Comparison of ENCODE assay signal across 28 cellular contexts in genomic region chr5:125786021-125786420, GRCh38.
"Had no signal": no experiment of that assay in that cellular context is flagged by ENCODE, and none has a peak within 500 bp of the region (broad histone marks: within the 10 kb centered on the region; RNA-seq: fewer than 3 reads in every experiment).

No MANE protein-coding gene starts in this region.

- H3K4me3 ChIP-seq: adrenal gland, body of pancreas, esophagus muscularis mucosa, gastrocnemius medialis, heart left ventricle had no signal

- H3K27ac ChIP-seq: adrenal gland, body of pancreas, esophagus muscularis mucosa, foreskin keratinocyte, gastrocnemius medialis, heart left ventricle, WERI-Rb-1 had no signal

- DNase-seq: activated B cell treated with CpG ODN at 0.5 μM for 24 hours; activated CD4-positive, alpha-beta T cell treated with anti-CD3 and anti-CD28 coated beads for 48 hours; activated CD4-positive, alpha-beta T cell treated with anti-CD3 and anti-CD28 coated beads, Interleukin-2, amount 50 U/mL, for 1 hour; activated CD4-positive, alpha-beta T cell treated with anti-CD3 and anti-CD28 coated beads, Interleukin-2, amount 50 U/mL, for 48 hours; activated CD8-positive, alpha-beta memory T cell treated with anti-CD3 and anti-CD28 coated beads for 24 hours; activated CD8-positive, alpha-beta T cell treated with anti-CD3 and anti-CD28 coated beads for 36 hours; activated effector memory CD4-positive, alpha-beta T cell treated with anti-CD3 and anti-CD28 coated beads, Interleukin-2, amount 50 U/mL, for 16 hours; activated naive CD4-positive, alpha-beta T cell treated with anti-CD3 and anti-CD28 coated beads for 36 hours; activated naive CD8-positive, alpha-beta T cell treated with anti-CD3 and anti-CD28 coated beads for 36 hours; activated naive CD8-positive, alpha-beta T cell treated with anti-CD3 and anti-CD28 coated beads, Interleukin-2, amount 50 U/mL, for 24 hours; activated T-cell treated with anti-CD3 and anti-CD28 coated beads, Interleukin-2, amount 50 U/mL, for 4 hours; adrenal gland; amygdala; aorta; body of pancreas; caudate nucleus; cortex of kidney; dermis blood vessel endothelial cell; effector CD4-positive, alpha-beta T cell; effector memory CD8-positive, alpha-beta T cell; erythroblast; foreskin keratinocyte; gastrocnemius medialis; glutamatergic neuron; heart left ventricle; T1000; WERI-Rb-1 had no signal

- H3K4me1 ChIP-seq: adrenal gland, body of pancreas, esophagus muscularis mucosa, foreskin keratinocyte, gastrocnemius medialis, heart left ventricle had no signal

- H3K9me3 ChIP-seq: adrenal gland, body of pancreas, gastrocnemius medialis had no signal

- H3K36me3 ChIP-seq: adrenal gland, esophagus muscularis mucosa, gastrocnemius medialis, heart left ventricle, WERI-Rb-1 had no signal

- H3K27me3 ChIP-seq: adrenal gland, body of pancreas, esophagus muscularis mucosa, foreskin keratinocyte, gastrocnemius medialis, heart left ventricle had no signal
